ENCODE assay signal across 1 cellular context in the genomic region with DNA sequence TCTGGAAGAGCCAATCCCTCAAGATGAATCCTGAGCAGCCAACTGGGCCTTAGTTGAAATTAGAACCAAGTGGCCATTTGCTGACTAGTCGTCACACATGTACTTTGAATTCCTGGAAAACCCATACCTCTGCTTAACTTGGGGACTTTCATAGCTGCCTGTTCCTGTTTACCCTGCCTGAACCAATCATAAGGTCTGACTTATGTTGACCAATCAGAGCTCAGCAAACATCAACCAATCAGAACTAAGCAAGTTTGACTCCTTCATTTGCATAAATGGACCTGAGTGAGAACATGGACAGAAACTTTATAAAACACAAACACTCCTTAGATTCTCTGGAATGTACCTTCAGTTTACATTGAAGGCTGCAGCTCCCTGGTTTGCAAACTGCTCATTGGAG.
TF ChIP-seq lines count a peak whose summit lies in the region.

No MANE protein-coding gene starts in this region.

TF ChIP-seq in K562, 482 proteins besides CTCF, POLR2A, EP300 and RAD21 (continued from another document):
- TF ChIP-seq, protein P1, sequence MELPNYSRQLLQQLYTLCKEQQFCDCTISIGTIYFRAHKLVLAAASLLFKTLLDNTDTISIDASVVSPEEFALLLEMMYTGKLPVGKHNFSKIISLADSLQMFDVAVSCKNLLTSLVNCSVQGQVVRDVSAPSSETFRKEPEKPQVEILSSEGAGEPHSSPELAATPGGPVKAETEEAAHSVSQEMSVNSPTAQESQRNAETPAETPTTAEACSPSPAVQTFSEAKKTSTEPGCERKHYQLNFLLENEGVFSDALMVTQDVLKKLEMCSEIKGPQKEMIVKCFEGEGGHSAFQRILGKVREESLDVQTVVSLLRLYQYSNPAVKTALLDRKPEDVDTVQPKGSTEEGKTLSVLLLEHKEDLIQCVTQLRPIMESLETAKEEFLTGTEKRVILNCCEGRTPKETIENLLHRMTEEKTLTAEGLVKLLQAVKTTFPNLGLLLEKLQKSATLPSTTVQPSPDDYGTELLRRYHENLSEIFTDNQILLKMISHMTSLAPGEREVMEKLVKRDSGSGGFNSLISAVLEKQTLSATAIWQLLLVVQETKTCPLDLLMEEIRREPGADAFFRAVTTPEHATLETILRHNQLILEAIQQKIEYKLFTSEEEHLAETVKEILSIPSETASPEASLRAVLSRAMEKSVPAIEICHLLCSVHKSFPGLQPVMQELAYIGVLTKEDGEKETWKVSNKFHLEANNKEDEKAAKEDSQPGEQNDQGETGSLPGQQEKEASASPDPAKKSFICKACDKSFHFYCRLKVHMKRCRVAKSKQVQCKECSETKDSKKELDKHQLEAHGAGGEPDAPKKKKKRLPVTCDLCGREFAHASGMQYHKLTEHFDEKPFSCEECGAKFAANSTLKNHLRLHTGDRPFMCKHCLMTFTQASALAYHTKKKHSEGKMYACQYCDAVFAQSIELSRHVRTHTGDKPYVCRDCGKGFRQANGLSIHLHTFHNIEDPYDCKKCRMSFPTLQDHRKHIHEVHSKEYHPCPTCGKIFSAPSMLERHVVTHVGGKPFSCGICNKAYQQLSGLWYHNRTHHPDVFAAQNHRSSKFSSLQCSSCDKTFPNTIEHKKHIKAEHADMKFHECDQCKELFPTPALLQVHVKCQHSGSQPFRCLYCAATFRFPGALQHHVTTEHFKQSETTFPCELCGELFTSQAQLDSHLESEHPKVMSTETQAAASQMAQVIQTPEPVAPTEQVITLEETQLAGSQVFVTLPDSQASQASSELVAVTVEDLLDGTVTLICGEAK (IDR thresholded peaks at IDR 0.05) = peak; percentile 55
- TF ChIP-seq, protein P1 (CRISPR knock-in tag; IDR thresholded peaks at IDR 0.05) = no peak
- peak; percentile 41 for TF ChIP-seq ASH1L (IDR thresholded peaks at IDR 0.05; ENCODE audit: borderline replicate concordance, low read depth, partially characterized antibody)
